In genomic region chr16:26078971-26079370, GRCh38 we compare ENCODE assay signal across 18 cellular contexts.
"Had no signal": no experiment of that assay in that cellular context is flagged by ENCODE, and none has a peak within 500 bp of the region (broad histone marks: within the 10 kb centered on the region; RNA-seq: fewer than 3 reads in every experiment).

No MANE protein-coding gene starts in this region.

- H3K4me3 ChIP-seq: body of pancreas, lung, prostate gland, tibial nerve had no signal

- ATAC-seq: activated CD8-positive, alpha-beta T cell treated with anti-CD3 and anti-CD28 coated beads, Interleukin-2, amount 10 ng/mL, durations not matched to agents 7 days and 5 days; body of pancreas; foreskin keratinocyte; left lobe of liver; right cardiac atrium; stimulated activated naive CD8-positive, alpha-beta T cell treated with anti-CD3 and anti-CD28 coated beads, Interleukin-15, Interleukin-2, amounts not matched to agents 100 U/mL and 50 U/mL, for 24 hours had no signal

- H3K27me3 ChIP-seq: body of pancreas, foreskin keratinocyte, tibial nerve had no signal

- DNase-seq: activated B cell treated with CpG ODN at 0.5 μM for 24 hours; activated CD4-positive, alpha-beta T cell treated with anti-CD3 and anti-CD28 coated beads, Interleukin-2, amount 10 ng/mL, durations not matched to agents 24 days and 14 days; activated CD8-positive, alpha-beta T cell treated with anti-CD3 and anti-CD28 coated beads, Interleukin-2, amount 10 ng/mL, durations not matched to agents 7 days and 5 days; activated naive CD4-positive, alpha-beta T cell treated with anti-CD3 and anti-CD28 coated beads for 36 hours; activated T-cell treated with anti-CD3 and anti-CD28 coated beads, Interleukin-2, amount 50 U/mL, for 24 hours; body of pancreas; caudate nucleus; foreskin keratinocyte; midbrain; nephron progenitor cell; right cardiac atrium; stimulated activated CD4-positive, alpha-beta T cell treated with anti-CD3 and anti-CD28 coated beads, Interleukin-2, amount 100 ng/mL, for 24 hours; stimulated activated naive CD8-positive, alpha-beta T cell treated with anti-CD3 and anti-CD28 coated beads, Interleukin-15, Interleukin-2, amounts not matched to agents 100 U/mL and 50 U/mL, for 24 hours; substantia nigra had no signal

- H3K4me1 ChIP-seq: body of pancreas, foreskin keratinocyte, prostate gland, tibial nerve had no signal

- H3K36me3 ChIP-seq: prostate gland, tibial nerve had no signal

- H3K9me3 ChIP-seq: body of pancreas, prostate gland had no signal

- H3K27ac ChIP-seq: body of pancreas, foreskin keratinocyte, prostate gland, tibial nerve had no signal
